In the genomic region with DNA sequence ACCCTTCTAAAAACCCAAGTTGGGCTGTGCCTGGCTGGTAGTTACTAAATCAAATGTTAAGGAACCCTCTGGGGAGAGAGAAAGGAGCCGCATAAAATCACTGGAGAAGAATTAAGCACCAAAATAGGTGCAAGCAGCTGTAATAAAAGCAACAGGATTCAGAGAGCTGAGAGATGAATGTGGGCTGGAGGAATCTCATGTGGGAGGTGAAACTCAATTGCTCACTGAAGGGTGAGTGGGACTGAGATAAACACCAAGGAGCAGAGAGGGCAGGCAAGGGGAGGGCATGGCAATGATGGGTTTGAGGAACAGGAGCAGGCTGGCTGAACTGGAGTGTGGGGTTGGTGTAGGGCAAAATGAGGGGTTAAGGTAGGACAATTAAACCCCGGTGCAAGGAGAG, we compare ENCODE assay signal across 24 cellular contexts. TPM values are rescaled to one million over a fixed set of nuclear protein-coding genes. Genes with fewer than 3 reads are reported as not detected.
DNase-seq lines count a peak whose midpoint lies in the region; ATAC-seq lines count a peak whose summit lies in the region.
"Had no signal": no experiment of that assay in that cellular context is flagged by ENCODE, and none has a peak within 500 bp of the region (broad histone marks: within the 10 kb centered on the region; RNA-seq: fewer than 3 reads in every experiment).

No MANE protein-coding gene starts in this region.

- peak; percentile 17 for DNase-seq in activated CD4-positive, alpha-beta T cell treated with anti-CD3 and anti-CD28 coated beads for 48 hours
- DNase-seq in activated CD4-positive, alpha-beta T cell treated with anti-CD3 and anti-CD28 coated beads, Interleukin-2, amount 50 U/mL, for 4 hours, result no peak
- DNase-seq in CD1c-positive myeloid dendritic cell (ENCODE audit: extremely low spot score), result peak; percentile 42
- DNase-seq in amniotic epithelial cell (ENCODE audit: low read depth), result peak; percentile 75
- DNase-seq in myocyte (ENCODE audit: low read depth), result peak; percentile 20
- DNase-seq in NCI-H2227 (lab: John Stamatoyannopoulos, UW; ENCODE audit: unreplicated experiment), result no peak
- no peak for DNase-seq in retina
- no peak for DNase-seq in left colon
- DNase-seq: AML-193; CD8-positive, alpha-beta memory T cell; cerebellar nuclear complex; DMS153; dorsolateral prefrontal cortex; H9; heart right ventricle; left ventricle myocardium superior; natural killer cell; NCI-H1105; NCI-H1930; NCI-H2227 treated with DMSO at 0.1 percent for 48 hours; NCI-H82; pancreas; upper lobe of right lung had no signal

- intact Hi-C loops in left colon (cut with DNase I, micrococcal nuclease), result no loop called here

- ATAC-seq in left colon, result no peak
- ATAC-seq: heart right ventricle, left ventricle myocardium superior, natural killer cell, pancreas, sciatic nerve had no signal

RNA-seq across cellular contexts. Expression of a gene that starts 10.3 kb away (rescaled TPM):
- 0.24 and 0.31 TPM in 2 replicates for total RNA-seq in myocyte
- 0.23 TPM for polyA plus RNA-seq in myocyte (2012)
- total RNA-seq in left colon, result 1 to 10 TPM in 1 of 2 donors, under 1 TPM in 1; 0.98 to 4.2 TPM
- total RNA-seq: H9 had no signal

Comparison
In these comparisons a context has a peak if more than half of its experiments do, and no peak if none do; other contexts are left out.
1. DNase-seq: peak in activated CD4-positive, alpha-beta T cell treated with anti-CD3 and anti-CD28 coated beads for 48 hours (single experiment), CD1c-positive myeloid dendritic cell (single experiment), amniotic epithelial cell (single experiment) and myocyte (single experiment); none in activated CD4-positive, alpha-beta T cell treated with anti-CD3 and anti-CD28 coated beads, Interleukin-2, amount 50 U/mL, for 4 hours (0 of 2), NCI-H2227 (single experiment), retina (single experiment) and left colon (0 of 2).